In genomic region chr9:104864675-104865104, GRCh38 we compare ENCODE assay signal across 17 cellular contexts.
A peak's percentile ranks its signal among the peaks of the same experiment; 100 is the strongest.
DNase-seq lines count a peak whose midpoint lies in the region; ATAC-seq and TF ChIP-seq lines count a peak whose summit lies in the region.
"Had no signal": no experiment of that assay in that cellular context is flagged by ENCODE, and none has a peak within 500 bp of the region (broad histone marks: within the 10 kb centered on the region; RNA-seq: fewer than 3 reads in every experiment).

No MANE protein-coding gene starts in this region.

- no peak for TF ChIP-seq POLR2A in esophagus muscularis mucosa (IDR thresholded peaks at IDR 0.05; ENCODE audit: low read depth)

- WGBS in esophagus muscularis mucosa: 50% methylated on average over 5 of the region's 5 CpGs

- H3K4me2 ChIP-seq in Loucy (ENCODE audit: low read depth, low read length, poor library complexity, severe bottlenecking): no peak overlapping the region

- H3K9me2 ChIP-seq in Loucy (replicated peaks; ENCODE audit: low read depth, low read length): no peaks in the 10 kb centered on the region

- H3K79me2 ChIP-seq in Loucy (ENCODE audit: insufficient read depth, low read length): no peaks in the 10 kb centered on the region

- H3K27ac ChIP-seq in AG04450 (ENCODE audit: low read depth, low read length) (peak overlapping the region; percentile 85), esophagus muscularis mucosa (replicated peaks in 1 of 4) (peak overlapping the region in 3 of 4 donors; percentile 7 to 56 (median 56))
- H3K27ac ChIP-seq: dorsolateral prefrontal cortex had no signal

- no peak for TF ChIP-seq EP300 in esophagus muscularis mucosa (IDR thresholded peaks at IDR 0.05)

- H3K4me3 ChIP-seq in AG04450 (ENCODE audit: low read depth, low read length) (no peak overlapping the region), Loucy (ENCODE audit: low read length, poor library complexity, severe bottlenecking) (no peak overlapping the region), esophagus muscularis mucosa (no peak overlapping the region)
- H3K4me3 ChIP-seq: dorsolateral prefrontal cortex had no signal

- H3F3A ChIP-seq in Loucy (ENCODE audit: low read depth): no peaks in the 10 kb centered on the region

- POLR2A ChIA-PET in AG04450 (lab: Yijun Ruan, JAX): interaction anchor here (0.8 to 2.1 kb wide), 5 partner anchors 8 to 304 kb away, joined by 3 to 9 read pairs (median 3); partner anchors contain the start of gene ABCA1

- 0 out of 2 replicates have a peak overlapping the region, but pooled peaks have one; percentile 19 for H2AFZ ChIP-seq in Loucy (ENCODE audit: low read length)

- H3K4me1 Mint-ChIP-seq in nephron progenitor cell: peaks cover 61% of the 10 kb centered on the region
- H3K4me1 Mint-ChIP-seq: activated naive CD4-positive, alpha-beta T cell treated with anti-CD3 and anti-CD28 coated beads, Interleukin-2, amount 10 ng/mL, durations not matched to agents 7 days and 5 days had no signal

- DNase-seq in AG04450 (ENCODE audit: low read depth, low spot score): peak; percentile 88
- DNase-seq in esophagus muscularis mucosa (ENCODE audit: extremely low spot score): no peak
- no peak for DNase-seq in nephron progenitor cell
- no peak for DNase-seq in UCSD-AML1 (lab: John Stamatoyannopoulos, UW; ENCODE audit: unreplicated experiment)
- DNase-seq in NCI-H146 treated with DMSO at 0.1 percent for 48 hours (lab: John Stamatoyannopoulos, UW; ENCODE audit: unreplicated experiment): no peak
- DNase-seq: activated naive CD4-positive, alpha-beta T cell treated with anti-CD3 and anti-CD28 coated beads, Interleukin-2, amount 10 ng/mL, durations not matched to agents 7 days and 5 days; DMS79; dorsolateral prefrontal cortex; hypothalamus; KBM-7; NCI-H2029 treated with DMSO at 0.1 percent for 48 hours; substantia nigra; T1000 had no signal

- no peak overlapping the region for H3K9ac ChIP-seq in Loucy (ENCODE audit: low read depth, low read length, poor library complexity, severe bottlenecking)

- CTCF ChIA-PET in AG04450 (lab: Charles Lee): interaction anchor here (0.9 to 4.1 kb wide), 10 partner anchors 8 to 550 kb away, joined by 3 to 31 read pairs (median 8); no protein-coding TSS in a partner anchor

- peak overlapping the region; percentile 51 for H3K27ac Mint-ChIP-seq in nephron progenitor cell
- H3K27ac Mint-ChIP-seq: activated naive CD4-positive, alpha-beta T cell treated with anti-CD3 and anti-CD28 coated beads, Interleukin-2, amount 10 ng/mL, durations not matched to agents 7 days and 5 days; memory B cell had no signal

- no peaks in the 10 kb centered on the region for H3K36me3 Mint-ChIP-seq in nephron progenitor cell (ENCODE audit: low read depth)
- H3K36me3 Mint-ChIP-seq: activated naive CD4-positive, alpha-beta T cell treated with anti-CD3 and anti-CD28 coated beads, Interleukin-2, amount 10 ng/mL, durations not matched to agents 7 days and 5 days had no signal

- H3K27me3 ChIP-seq in AG04450 (ENCODE audit: control insufficient read depth, insufficient read depth, low read length) (no peaks in the 10 kb centered on the region), Loucy (ENCODE audit: insufficient read depth, low read length, poor library complexity, severe bottlenecking) (no peaks in the 10 kb centered on the region), esophagus muscularis mucosa (no peaks in the 10 kb centered on the region)
- H3K27me3 ChIP-seq: dorsolateral prefrontal cortex had no signal

- ATAC-seq in GM18907 (IDR thresholded peaks at IDR 0.05; ENCODE audit: unreplicated experiment) (no peak), GM18873 (IDR thresholded peaks at IDR 0.05; ENCODE audit: low FRiP score, unreplicated experiment) (no peak)

- intact Hi-C loops in esophagus muscularis mucosa (cut with DNase I): loop anchor here (5.0 kb wide), 3 partner anchors 63 to 553 kb away; partner anchors contain the start of gene ABCA1

- H3K4me3 Mint-ChIP-seq in nephron progenitor cell: no peak overlapping the region
- H3K4me3 Mint-ChIP-seq: activated naive CD4-positive, alpha-beta T cell treated with anti-CD3 and anti-CD28 coated beads, Interleukin-2, amount 10 ng/mL, durations not matched to agents 7 days and 5 days; memory B cell had no signal

- H3K4me1 ChIP-seq in Loucy (ENCODE audit: insufficient read depth, low read length, poor library complexity, severe bottlenecking): no peaks in the 10 kb centered on the region
- H3K4me1 ChIP-seq in esophagus muscularis mucosa: peaks cover 34 to 66% (median 60%) of the 10 kb centered on the region in 4 donors

- TF ChIP-seq CTCF in AG04450 (IDR thresholded peaks at IDR 0.05; ENCODE audit: low read depth, low read length) (no peak), Loucy (conservative IDR thresholded peaks at IDR 0.05; ENCODE audit: low read length) (no peak), esophagus muscularis mucosa (IDR thresholded peaks at IDR 0.05) (no peak), nephron progenitor cell (IDR thresholded peaks at IDR 0.05) (no peak)

- H3K36me3 ChIP-seq in Loucy (ENCODE audit: insufficient read depth, low read length) (no peaks in the 10 kb centered on the region), esophagus muscularis mucosa (peaks cover 13 to 59% (median 35%) of the 10 kb centered on the region in 4 donors)

- no peaks in the 10 kb centered on the region for H4K20me1 ChIP-seq in Loucy (ENCODE audit: insufficient read depth, low read length, poor library complexity, severe bottlenecking)

- peaks cover 8% of the 10 kb centered on the region for H3K27me3 Mint-ChIP-seq in nephron progenitor cell (ENCODE audit: low read depth, poor library complexity)
- H3K27me3 Mint-ChIP-seq: activated naive CD4-positive, alpha-beta T cell treated with anti-CD3 and anti-CD28 coated beads, Interleukin-2, amount 10 ng/mL, durations not matched to agents 7 days and 5 days; memory B cell had no signal

- H3K9me3 Mint-ChIP-seq in nephron progenitor cell: no peaks in the 10 kb centered on the region
- H3K9me3 Mint-ChIP-seq: activated naive CD4-positive, alpha-beta T cell treated with anti-CD3 and anti-CD28 coated beads, Interleukin-2, amount 10 ng/mL, durations not matched to agents 7 days and 5 days; memory B cell had no signal

- H3K9me3 ChIP-seq in AG04450 (ENCODE audit: control insufficient read depth, insufficient read depth, low read length): no peaks in the 10 kb centered on the region
- no peaks in the 10 kb centered on the region for H3K9me3 ChIP-seq in Loucy (ENCODE audit: insufficient read depth, low read depth, low read length)
- H3K9me3 ChIP-seq in esophagus muscularis mucosa: no peaks in the 10 kb centered on the region
